ENCODE assay signal across 8 cellular contexts in genomic region chr19:2149980-2150793, GRCh38. TPM values are rescaled to one million over a fixed set of nuclear protein-coding genes. Genes with fewer than 3 reads are reported as not detected.
DNase-seq lines count a peak whose midpoint lies in the region; ATAC-seq, FAIRE-seq and TF ChIP-seq lines count a peak whose summit lies in the region.

No MANE protein-coding gene starts in this region.

- H3K27me3 ChIP-seq in A673 (replicated peaks; ENCODE audit: insufficient read depth, low read depth, low read length, poor library complexity) (no peaks in the 10 kb centered on the region), H7 (ENCODE audit: control insufficient read depth, insufficient read depth, low read length) (no peaks in the 10 kb centered on the region), subcutaneous abdominal adipose tissue (ENCODE audit: control insufficient read depth in 5 of 5, insufficient read depth in 4 of 5, low read length in 5 of 5) (peaks cover 0 to 4% (median 0%) of the 10 kb centered on the region in 5 donors)

- DNase-seq in A673 (ENCODE audit: low spot score) = no peak
- DNase-seq in H7 = no peak
- peak; percentile 30 for DNase-seq in activated naive CD8-positive, alpha-beta T cell treated with anti-CD3 and anti-CD28 coated beads for 36 hours
- DNase-seq in kidney = no peak
- DNase-seq in NCI-H1105 treated with DMSO at 0.1 percent for 48 hours (lab: John Stamatoyannopoulos, UW) = no peak

- ATAC-seq in HG03097 (IDR thresholded peaks at IDR 0.05; ENCODE audit: low FRiP score, unreplicated experiment) = no peak
- no peak for ATAC-seq in GM19324 (IDR thresholded peaks at IDR 0.05; ENCODE audit: low FRiP score, unreplicated experiment)

- H3K9ac ChIP-seq in kidney (ENCODE audit: low read length in 2 of 2) (peak overlapping the region; percentile 90 to 97), subcutaneous abdominal adipose tissue (ENCODE audit: low read length in 5 of 5) (peak overlapping the region; percentile 81 to 99 (median 97))

- H3K4me3 ChIP-seq in A673 (ENCODE audit: low read depth, low read length, poor library complexity, severe bottlenecking) (peak overlapping the region; percentile 99), H7 (ENCODE audit: insufficient read depth, low read depth, low read length) (peak overlapping the region; percentile 99), kidney (ENCODE audit: low read length in 2 of 2) (peak overlapping the region; percentile 86 to 88), subcutaneous abdominal adipose tissue (ENCODE audit: low read depth in 1 of 5, low read length in 5 of 5) (peak overlapping the region; percentile 74 to 95 (median 93))

- no peaks in the 10 kb centered on the region for H3K9me3 ChIP-seq in A673 (ENCODE audit: low read depth, low read length, poor library complexity, severe bottlenecking)
- H3K9me3 ChIP-seq in kidney (ENCODE audit: control insufficient read depth in 1 of 2, low read length in 2 of 2) = no peaks in the 10 kb centered on the region
- no peaks in the 10 kb centered on the region for H3K9me3 ChIP-seq in subcutaneous abdominal adipose tissue (ENCODE audit: control insufficient read depth in 5 of 5, low read length in 5 of 5)

- POLR2A ChIA-PET in A673 (lab: Charles Lee; ENCODE audit: low non-redundant PET) = no interaction called here

- no peaks in the 10 kb centered on the region for H3K9me3 Mint-ChIP-seq in activated naive CD8-positive, alpha-beta T cell treated with anti-CD3 and anti-CD28 coated beads for 36 hours

- no TSS peak for BruUV-seq in A673 (replicated peaks; lab: Mats Ljungman, UMichigan)

- peaks cover 21% of the 10 kb centered on the region for H3K36me3 Mint-ChIP-seq in activated naive CD8-positive, alpha-beta T cell treated with anti-CD3 and anti-CD28 coated beads for 36 hours

- peak overlapping the region; percentile 80 for H3K27ac Mint-ChIP-seq in activated naive CD8-positive, alpha-beta T cell treated with anti-CD3 and anti-CD28 coated beads for 36 hours

- no peak for FAIRE-seq in kidney (lab: Jason Lieb, UNC)

- H3K4me1 ChIP-seq in A673 (ENCODE audit: insufficient read depth, low read length, poor library complexity, severe bottlenecking) = peaks cover 17% of the 10 kb centered on the region
- peaks cover 7 to 19% of the 10 kb centered on the region in 2 donors for H3K4me1 ChIP-seq in kidney (ENCODE audit: control insufficient read depth in 1 of 2, insufficient read depth in 1 of 2, low read depth in 1 of 2, low read length in 2 of 2)
- peaks cover 12 to 39% (median 32%) of the 10 kb centered on the region in 5 donors for H3K4me1 ChIP-seq in subcutaneous abdominal adipose tissue (ENCODE audit: control insufficient read depth in 5 of 5, insufficient read depth in 5 of 5, low read length in 5 of 5)

- CTCF ChIA-PET in A673 (lab: Charles Lee) = interaction anchor here (0.6 kb wide), 2 partner anchors 82 to 99 kb away, joined by 3 to 5 read pairs; no protein-coding TSS in a partner anchor

- peak overlapping the region; percentile 85 for H3K4me3 Mint-ChIP-seq in activated naive CD8-positive, alpha-beta T cell treated with anti-CD3 and anti-CD28 coated beads for 36 hours

- H3K4me1 Mint-ChIP-seq in activated naive CD8-positive, alpha-beta T cell treated with anti-CD3 and anti-CD28 coated beads for 36 hours = peaks cover 44% of the 10 kb centered on the region

- peak overlapping the region; percentile 91 for H3K27ac ChIP-seq in A673 (ENCODE audit: low read depth, low read length, poor library complexity, severe bottlenecking)
- H3K27ac ChIP-seq in kidney (ENCODE audit: low read depth in 2 of 2, low read length in 2 of 2) = peak overlapping the region; percentile 80 to 83
- H3K27ac ChIP-seq in subcutaneous abdominal adipose tissue (ENCODE audit: low read depth, low read length) = peak overlapping the region; percentile 84

- no peaks in the 10 kb centered on the region for H3K27me3 Mint-ChIP-seq in activated naive CD8-positive, alpha-beta T cell treated with anti-CD3 and anti-CD28 coated beads for 36 hours

- H3K36me3 ChIP-seq in A673 (ENCODE audit: insufficient read depth, low read length, poor library complexity, severe bottlenecking) (peaks cover 4% of the 10 kb centered on the region), H7 (replicated peaks; ENCODE audit: control insufficient read depth, insufficient read depth, low read length) (no peaks in the 10 kb centered on the region; the same call in 1 of the 2 replicates), kidney (ENCODE audit: control insufficient read depth in 1 of 2, insufficient read depth in 2 of 2, low read length in 2 of 2) (no peaks in the 10 kb centered on the region), subcutaneous abdominal adipose tissue (ENCODE audit: control insufficient read depth in 5 of 5, insufficient read depth in 5 of 5, low read length in 5 of 5) (peaks cover 0 to 3% (median 3%) of the 10 kb centered on the region in 5 donors)

- TF ChIP-seq CTCF in A673 (conservative IDR thresholded peaks at IDR 0.05; ENCODE audit: low read depth, low read length) = no peak
- TF ChIP-seq CTCF in kidney (IDR thresholded peaks at IDR 0.05; ENCODE audit: borderline replicate concordance, extremely low read depth, insufficient read depth) = no peak

- intact Hi-C loops in A673 (cut with micrococcal nuclease; ENCODE audit: unreplicated experiment) = loop anchor here (10.0 kb wide), 1 partner anchor 465 kb away; no protein-coding TSS in a partner anchor
- intact Hi-C loops in kidney (cut with DNase I) = loop anchor here (10.0 kb wide), 1 partner anchor 165 kb away; no protein-coding TSS in a partner anchor

RNA-seq across cellular contexts. Expression of gene AP3D1, which starts 1.2 kb away (rescaled TPM):
- total RNA-seq in A673 (2021) (148 and 154 TPM in 2 replicates), kidney (125 TPM)
- 175 and 177 TPM in 2 replicates for total RNA-seq in H7 (2014; rRNA removed; shearing (Covaris generic))
- 10 to 100 TPM; 92.0 to 96.0 TPM for total RNA-seq in activated naive CD8-positive, alpha-beta T cell treated with anti-CD3 and anti-CD28 coated beads for 36 hours
- polyA plus RNA-seq in kidney (ENCODE audit: insufficient read depth, low read depth, low replicate concordance) = 68.4 TPM

RNA-seq across cellular contexts. Expression of gene DOT1L, which starts 13.5 kb away (rescaled TPM):
- 71.2 and 78.8 TPM in 2 replicates for total RNA-seq in A673 (2021)
- 13.3 and 18.0 TPM in 2 replicates for total RNA-seq in H7 (2014; rRNA removed; shearing (Covaris generic))
- total RNA-seq in activated naive CD8-positive, alpha-beta T cell treated with anti-CD3 and anti-CD28 coated beads for 36 hours = 10 to 100 TPM; 71.8 to 75.1 TPM
- 32.0 TPM for total RNA-seq in kidney
- polyA plus RNA-seq in kidney (ENCODE audit: insufficient read depth, low read depth, low replicate concordance) = 5.7 TPM

RNA-seq across cellular contexts. Expression of gene IZUMO4, which starts 53.5 kb away (rescaled TPM):
- total RNA-seq in A673 (2021) = 1.6 and 2.5 TPM in 2 replicates
- 0.80 and 0.81 TPM in 2 replicates for total RNA-seq in H7 (2014; rRNA removed; shearing (Covaris generic))
- 10 to 100 TPM; 12.4 to 12.6 TPM for total RNA-seq in activated naive CD8-positive, alpha-beta T cell treated with anti-CD3 and anti-CD28 coated beads for 36 hours
- total RNA-seq in kidney = 4.3 TPM
- 8.9 TPM for polyA plus RNA-seq in kidney (ENCODE audit: insufficient read depth, low read depth, low replicate concordance)

RNA-seq across cellular contexts. Expression of gene MOB3A, which starts 54.1 kb away (rescaled TPM):
- total RNA-seq in A673 (2021) = 40.7 and 47.1 TPM in 2 replicates
- total RNA-seq in H7 (2014; rRNA removed; shearing (Covaris generic)) = 7.7 and 8.9 TPM in 2 replicates
- total RNA-seq in activated naive CD8-positive, alpha-beta T cell treated with anti-CD3 and anti-CD28 coated beads for 36 hours = 100 to 1,000 TPM; 147 to 153 TPM
- total RNA-seq in kidney = 59.7 TPM
- 16.9 TPM for polyA plus RNA-seq in kidney (ENCODE audit: insufficient read depth, low read depth, low replicate concordance)
